In the genomic region with DNA sequence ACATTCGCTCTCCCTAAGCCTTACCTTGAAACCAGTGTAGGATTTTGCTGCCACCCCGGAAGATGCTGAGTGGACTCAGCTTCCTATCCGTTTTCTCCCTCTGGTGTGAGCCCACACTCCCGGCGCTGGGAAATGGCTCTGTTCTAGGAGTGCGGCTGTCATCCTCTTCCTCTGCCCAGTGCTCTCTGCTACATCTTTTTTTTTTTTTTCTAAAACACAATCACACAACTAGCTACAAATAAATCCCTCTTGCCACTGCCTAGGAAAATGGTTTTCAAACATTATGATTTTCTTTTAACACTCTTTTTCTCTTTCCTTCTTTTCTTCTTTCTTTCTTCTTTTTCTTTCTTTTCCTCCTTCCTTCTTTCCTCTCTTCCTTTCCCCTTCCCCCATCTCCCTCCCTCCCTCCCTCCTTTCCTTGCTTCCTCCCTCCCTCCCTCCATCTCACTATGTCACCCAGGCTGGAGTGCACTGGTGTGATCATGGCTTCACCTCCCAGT, we compare ENCODE assay signal across 11 cellular contexts. TPM values are rescaled to one million over a fixed set of nuclear protein-coding genes. Genes with fewer than 3 reads are reported as not detected.
DNase-seq lines count a peak whose midpoint lies in the region; TF ChIP-seq lines count a peak whose summit lies in the region.
"Had no signal": no experiment of that assay in that cellular context is flagged by ENCODE, and none has a peak within 500 bp of the region (broad histone marks: within the 10 kb centered on the region; RNA-seq: fewer than 3 reads in every experiment).

No MANE protein-coding gene starts in this region.

- H3K4me2 ChIP-seq in BLaER1 treated with 17β-estradiol and CSF1 and Interleukin-3, amounts not matched to agents 10 nM and 100 nM: peak overlapping the region in 8 of 11 experiments; percentile 54 to 81 (median 68); a peak in 14 of 22 replicates
- no peak overlapping the region for H3K4me2 ChIP-seq in mesendoderm (ENCODE audit: low read length)

- H3K9ac ChIP-seq in BLaER1 treated with 17β-estradiol and CSF1 and Interleukin-3, amounts not matched to agents 10 nM and 100 nM: no peak overlapping the region; a peak in 1 of 22 replicates
- H3K9ac ChIP-seq in mesendoderm (ENCODE audit: low read length): no peak overlapping the region

- peaks cover 15 to 44% (median 33%) of the 10 kb centered on the region in 10 experiments; a peak in 19 of 20 replicates for H3K4me1 ChIP-seq in BLaER1 treated with 17β-estradiol and CSF1 and Interleukin-3, amounts not matched to agents 10 nM and 100 nM
- H3K4me1 ChIP-seq in mesendoderm (ENCODE audit: control insufficient read depth, low read depth, low read length) (peaks cover 4% of the 10 kb centered on the region), esophagus muscularis mucosa (peaks cover 2 to 13% (median 5%) of the 10 kb centered on the region in 4 donors)

- no peak overlapping the region for H3K18ac ChIP-seq in mesendoderm (ENCODE audit: low read length)

- no peak overlapping the region for H4K8ac ChIP-seq in mesendoderm (ENCODE audit: low read depth, low read length)

- H3K79me2 ChIP-seq in mesendoderm (ENCODE audit: control insufficient read depth, insufficient read depth, low read length): no peaks in the 10 kb centered on the region

- no peak overlapping the region for H2BK120ac ChIP-seq in mesendoderm (ENCODE audit: low read depth, low read length)

- TF ChIP-seq CTCF in brain microvascular endothelial cell (IDR thresholded peaks at IDR 0.05; ENCODE audit: low read depth, low read length, missing control alignments) (no peak), esophagus muscularis mucosa (IDR thresholded peaks at IDR 0.05) (no peak)

- H3K36me3 ChIP-seq in BLaER1 treated with 17β-estradiol and CSF1 and Interleukin-3, amounts not matched to agents 10 nM and 100 nM: no peaks in the 10 kb centered on the region
- no peaks in the 10 kb centered on the region for H3K36me3 ChIP-seq in H7 (replicated peaks; ENCODE audit: control insufficient read depth, insufficient read depth, low read length)
- H3K36me3 ChIP-seq in brain microvascular endothelial cell (replicated peaks): no peaks in the 10 kb centered on the region
- no peaks in the 10 kb centered on the region for H3K36me3 ChIP-seq in mesendoderm (ENCODE audit: control insufficient read depth, insufficient read depth, low read length)
- no peaks in the 10 kb centered on the region for H3K36me3 ChIP-seq in esophagus muscularis mucosa

- intact Hi-C loops in esophagus muscularis mucosa (cut with DNase I): no loop called here

- H2AK5ac ChIP-seq in mesendoderm (ENCODE audit: low read length): no peak overlapping the region

- H3K23ac ChIP-seq in mesendoderm (ENCODE audit: low read length): no peak overlapping the region

- WGBS in mesendoderm (ENCODE audit: extremely low coverage, insufficient coverage, low lambda C conversion rate): no CpG with 5 or more reads among the region's 6 CpGs
- 78% methylated on average over 6 of the region's 6 CpGs for WGBS in esophagus muscularis mucosa

- no peak overlapping the region for H2BK5ac ChIP-seq in mesendoderm (ENCODE audit: low read length)

- H3K4ac ChIP-seq in mesendoderm (ENCODE audit: low read depth, low read length): no peak overlapping the region

- no peak for TF ChIP-seq POLR2A in esophagus muscularis mucosa (IDR thresholded peaks at IDR 0.05; ENCODE audit: low read depth)

- H3K9me3 ChIP-seq in BLaER1 treated with 17β-estradiol and CSF1 and Interleukin-3, amounts not matched to agents 10 nM and 100 nM (replicated peaks in 1 of 11): peaks cover 7 to 38% (median 23%) of the 10 kb centered on the region in 11 experiments; a peak in 21 of 22 replicates
- H3K9me3 ChIP-seq in esophagus muscularis mucosa: no peaks in the 10 kb centered on the region

- H4K5ac ChIP-seq in mesendoderm (ENCODE audit: low read length): no peak overlapping the region

- in situ Hi-C loops in brain microvascular endothelial cell (cut with HindIII; ENCODE audit: low pct_ligation_motif_present, low sequenced_read_pairs): no loop called here

- no peak overlapping the region for H2BK15ac ChIP-seq in mesendoderm (replicated peaks; ENCODE audit: low read depth)

- TF ChIP-seq EP300 in esophagus muscularis mucosa (IDR thresholded peaks at IDR 0.05): no peak

- peak; percentile 39 for DNase-seq in H7
- no peak for DNase-seq in brain microvascular endothelial cell
- DNase-seq in mesendoderm: no peak
- no peak for DNase-seq in esophagus muscularis mucosa (ENCODE audit: extremely low spot score)
- DNase-seq in AML-193 (lab: John Stamatoyannopoulos, UW): no peak
- DNase-seq in NCI-H345 treated with DMSO at 0.1 percent for 48 hours (lab: John Stamatoyannopoulos, UW; ENCODE audit: unreplicated experiment): no peak
- no peak for DNase-seq in DMS153 (lab: John Stamatoyannopoulos, UW)
- DNase-seq: NCI-H1436 treated with DMSO at 0.1 percent for 48 hours had no signal

- peaks cover 0 to 20% (median 0%) of the 10 kb centered on the region in 11 experiments; a peak in 3 of 22 replicates for H3K27me3 ChIP-seq in BLaER1 treated with 17β-estradiol and CSF1 and Interleukin-3, amounts not matched to agents 10 nM and 100 nM
- H3K27me3 ChIP-seq in H7 (ENCODE audit: control insufficient read depth, insufficient read depth, low read length): no peaks in the 10 kb centered on the region
- H3K27me3 ChIP-seq in brain microvascular endothelial cell (replicated peaks): no peaks in the 10 kb centered on the region
- H3K27me3 ChIP-seq in mesendoderm (ENCODE audit: insufficient read depth, low read length, poor library complexity): no peaks in the 10 kb centered on the region
- H3K27me3 ChIP-seq in esophagus muscularis mucosa: no peaks in the 10 kb centered on the region

- peak overlapping the region in 1 of 10 experiments; percentile 11; a peak in 1 of 20 replicates for H3K4me3 ChIP-seq in BLaER1 treated with 17β-estradiol and CSF1 and Interleukin-3, amounts not matched to agents 10 nM and 100 nM
- H3K4me3 ChIP-seq in H7 (ENCODE audit: insufficient read depth, low read depth, low read length) (peak overlapping the region; percentile 15; the same call in 1 of the 2 replicates), brain microvascular endothelial cell (ENCODE audit: low read depth, low read length) (no peak overlapping the region), mesendoderm (ENCODE audit: low read length) (no peak overlapping the region), esophagus muscularis mucosa (peak overlapping the region in 1 of 4 donors; percentile 17)
- H3K4me3 ChIP-seq: skin epidermis had no signal

- no peaks in the 10 kb centered on the region for H3K79me1 ChIP-seq in mesendoderm (ENCODE audit: low read length)

- H3K56ac ChIP-seq in mesendoderm (ENCODE audit: low read length): peak overlapping the region; percentile 2

- no peaks in the 10 kb centered on the region for H4K20me1 ChIP-seq in BLaER1 treated with 17β-estradiol and CSF1 and Interleukin-3, amounts not matched to agents 10 nM and 100 nM

- H3K27ac ChIP-seq in BLaER1 treated with 17β-estradiol and CSF1 and Interleukin-3, amounts not matched to agents 10 nM and 100 nM: peak overlapping the region in 8 of 11 experiments; percentile 11 to 75 (median 62); a peak in 14 of 22 replicates
- peak overlapping the region; percentile 46 for H3K27ac ChIP-seq in brain microvascular endothelial cell
- no peak overlapping the region for H3K27ac ChIP-seq in mesendoderm (ENCODE audit: low read depth, low read length)
- H3K27ac ChIP-seq in esophagus muscularis mucosa (replicated peaks in 1 of 4): no peak overlapping the region
- H3K27ac ChIP-seq: C4-2B had no signal

RNA-seq across cellular contexts. Expression of gene NMT2, which starts 27.9 kb away (rescaled TPM):
- total RNA-seq in H7 (2014; rRNA removed; shearing (Covaris generic)): 10.6 and 12.3 TPM in 2 replicates
- polyA plus RNA-seq in mesendoderm (2013, experiment 1 of 2): 14.3 TPM
- 14.1 TPM for polyA plus RNA-seq in mesendoderm (2013, experiment 2 of 2)
- 10 to 100 TPM; 14.1 to 23.2 (median 16.0) TPM for total RNA-seq in esophagus muscularis mucosa

Comparison
In these comparisons a context has a peak if more than half of its experiments do, and no peak if none do; other contexts are left out.
1. H3K27ac ChIP-seq: peak in BLaER1 treated with 17β-estradiol and CSF1 and Interleukin-3, amounts not matched to agents 10 nM and 100 nM (8 of 11) and brain microvascular endothelial cell (single experiment); none in mesendoderm (single experiment) and esophagus muscularis mucosa (0 of 4).